12 cellular contexts compared by ENCODE assay signal in genomic region chr20:10185741-10186558, GRCh38. TPM values are rescaled to one million over a fixed set of nuclear protein-coding genes. Genes with fewer than 3 reads are reported as not detected.
DNase-seq lines count a peak whose midpoint lies in the region; TF ChIP-seq lines count a peak whose summit lies in the region.
"Had no signal": no experiment of that assay in that cellular context is flagged by ENCODE, and none has a peak within 500 bp of the region (broad histone marks: within the 10 kb centered on the region; RNA-seq: fewer than 3 reads in every experiment).

No MANE protein-coding gene starts in this region.

- no peaks in the 10 kb centered on the region for H3K4me1 Mint-ChIP-seq in H9

- TF ChIP-seq CTCF in stomach (IDR thresholded peaks at IDR 0.05), result no peak
- no peak for TF ChIP-seq CTCF in H9 (conservative IDR thresholded peaks at IDR 0.05)

- H3K79me1 ChIP-seq in H9 (ENCODE audit: insufficient read depth, low read depth, low read length, poor library complexity, severe bottlenecking), result no peaks in the 10 kb centered on the region

- no peak overlapping the region for H4K5ac ChIP-seq in H9 (ENCODE audit: insufficient read length, low read depth, low read length)

- 64 to 83% (median 72%) methylated on average over 3 of the region's 3 CpGs for WGBS in stomach, 5 donors
- WGBS in H9 (ENCODE audit: extremely low coverage, insufficient read length, low lambda C conversion rate), result no CpG with 5 or more reads among the region's 3 CpGs

- H4K91ac ChIP-seq in H9 (ENCODE audit: insufficient read length, low read depth, low read length), result no peak overlapping the region

- no peak for TF ChIP-seq EP300 in stomach (IDR thresholded peaks at IDR 0.05)

- no peak overlapping the region for H3K27ac Mint-ChIP-seq in H9
- H3K27ac Mint-ChIP-seq: activated T-helper 1 cell treated with anti-CD3 and anti-CD28 coated beads, Interleukin-12 subunit alpha, Interleukin-12 subunit beta, Interleukin-2, Interleukin-4 antibody, amounts not matched to agents 30 ng/mL and 10 ng/mL and 1 ng/mL, durations not matched to agents 14 hours and 24 hours and 36 hours had no signal

- H3K27ac ChIP-seq in stomach (peak overlapping the region; percentile 38 to 81 (median 67)), H9 (ENCODE audit: insufficient read length, low read depth, low read length) (no peak overlapping the region)

- peak; percentile 72 for DNase-seq in NCI-H1092 (lab: John Stamatoyannopoulos, UW)
- DNase-seq in NCI-H748 treated with DMSO at 0.1 percent for 48 hours (lab: John Stamatoyannopoulos, UW), result peak; percentile 98
- DNase-seq in fibroblast of peridontal ligament (ENCODE audit: extremely low read depth), result peak; percentile 59
- peak; percentile 72 for DNase-seq in stomach
- DNase-seq in H9, result no peak
- no peak for DNase-seq in GDM1 (lab: John Stamatoyannopoulos, UW)
- no peak for DNase-seq in NCI-H82 treated with DMSO at 0.1 percent for 48 hours (lab: John Stamatoyannopoulos, UW; ENCODE audit: unreplicated experiment)
- no peak for DNase-seq in NK-92 (lab: John Stamatoyannopoulos, UW; ENCODE audit: unreplicated experiment)
- DNase-seq: mesendoderm, SIG-M5 had no signal

- no peaks in the 10 kb centered on the region for H3K79me2 ChIP-seq in H9 (ENCODE audit: insufficient read depth, low read length)

- no peaks in the 10 kb centered on the region for H4K20me1 ChIP-seq in H9 (ENCODE audit: control insufficient read depth, insufficient read depth, insufficient read length)

- H2BK15ac ChIP-seq in H9 (ENCODE audit: low read depth, low read length), result no peak overlapping the region

- H3K23ac ChIP-seq in H9 (ENCODE audit: insufficient read length, low read depth, low read length), result no peak overlapping the region

- H3K18ac ChIP-seq in H9 (ENCODE audit: insufficient read length, low read depth, low read length), result no peak overlapping the region

- H2BK12ac ChIP-seq in H9 (ENCODE audit: insufficient read length, low read depth, low read length), result no peak overlapping the region

- H3K23me2 ChIP-seq in H9 (ENCODE audit: insufficient read length, low read depth, low read length, poor library complexity, severe bottlenecking), result no peaks in the 10 kb centered on the region

- no peak overlapping the region for H3K9ac ChIP-seq in H9 (ENCODE audit: extremely low read depth, insufficient read length, low read length)

- no peak overlapping the region for H4K8ac ChIP-seq in H9 (replicated peaks; ENCODE audit: insufficient read length, low read depth, low read length)

- no peak overlapping the region for H3K4me3 Mint-ChIP-seq in H9
- H3K4me3 Mint-ChIP-seq: activated T-helper 1 cell treated with anti-CD3 and anti-CD28 coated beads, Interleukin-12 subunit alpha, Interleukin-12 subunit beta, Interleukin-2, Interleukin-4 antibody, amounts not matched to agents 30 ng/mL and 10 ng/mL and 1 ng/mL, durations not matched to agents 14 hours and 24 hours and 36 hours had no signal

- H3K4ac ChIP-seq in H9 (ENCODE audit: low read depth, low read length), result no peak overlapping the region

- no peak overlapping the region for H2BK5ac ChIP-seq in H9 (ENCODE audit: insufficient read length, low read length)

- no peaks in the 10 kb centered on the region for H3K36me3 ChIP-seq in stomach

- H2BK120ac ChIP-seq in H9 (ENCODE audit: low read depth, low read length, poor library complexity, severe bottlenecking), result no peak overlapping the region

- H3T11ph ChIP-seq in H9 (ENCODE audit: low read length), result no peak overlapping the region

- TF ChIP-seq POLR2A in stomach (IDR thresholded peaks at IDR 0.05), result no peak

- no peak overlapping the region for H2BK20ac ChIP-seq in H9 (ENCODE audit: low read depth, low read length, poor library complexity, severe bottlenecking)

- no peak overlapping the region for H2AFZ ChIP-seq in H9 (ENCODE audit: low read length)

- H3K4me3 ChIP-seq in stomach, result no peak overlapping the region

- H3K9me3 ChIP-seq in stomach (peaks cover 6 to 15% (median 12%) of the 10 kb centered on the region in 4 donors), H9 (ENCODE audit: control insufficient read depth, low read depth, low read length) (no peaks in the 10 kb centered on the region)

- H3K27me3 Mint-ChIP-seq in H9 (ENCODE audit: low read depth), result no peaks in the 10 kb centered on the region

- H3K4me1 ChIP-seq in stomach (peaks cover 4 to 14% (median 8%) of the 10 kb centered on the region in 4 donors), H9 (ENCODE audit: insufficient read depth, low read length) (no peaks in the 10 kb centered on the region)

- intact Hi-C loops in stomach (cut with DNase I; ENCODE audit: low total_unique reads), result no loop called here

- no peak overlapping the region for H3K56ac ChIP-seq in H9 (ENCODE audit: insufficient read length, low read depth, low read length)

- no peak overlapping the region for H3K14ac ChIP-seq in H9 (ENCODE audit: insufficient read depth, low read length)

- H3K27me3 ChIP-seq in stomach, result no peaks in the 10 kb centered on the region
- H3K27me3 ChIP-seq in H9 (ENCODE audit: insufficient read depth, low read length), result no peaks in the 10 kb centered on the region

- no peak overlapping the region for H3K4me2 ChIP-seq in H9 (ENCODE audit: insufficient read depth, insufficient read length, low read length)

- H3K36me3 Mint-ChIP-seq in H9 (ENCODE audit: insufficient read depth in 1 of 3, low read depth in 3 of 3), result no peaks in the 10 kb centered on the region

- no peaks in the 10 kb centered on the region for H3K9me3 Mint-ChIP-seq in H9
- H3K9me3 Mint-ChIP-seq: activated T-helper 1 cell treated with anti-CD3 and anti-CD28 coated beads, Interleukin-12 subunit alpha, Interleukin-12 subunit beta, Interleukin-2, Interleukin-4 antibody, amounts not matched to agents 30 ng/mL and 10 ng/mL and 1 ng/mL, durations not matched to agents 14 hours and 24 hours and 36 hours had no signal

- H2AK5ac ChIP-seq in H9 (ENCODE audit: insufficient read length, low read length), result no peak overlapping the region

RNA-seq across cellular contexts. Expression of gene SNAP25, which starts 32.7 kb away (rescaled TPM):
- total RNA-seq in stomach, result 10 to 100 TPM in 1 of 5 donors, 1 to 10 TPM in 3, not detected in 1; 1.8 to 12.5 (median 7.5) TPM
- 1 to 10 TPM; 2.1 to 2.8 (median 2.4) TPM for polyA plus RNA-seq in stomach
- 0.13 and 0.35 TPM in 2 replicates for total RNA-seq in H9 (2021)
- total RNA-seq: pulmonary artery endothelial cell had no signal

Comparison
In these comparisons a context has a peak if more than half of its experiments do, and no peak if none do; other contexts are left out.
1. DNase-seq: peak in NCI-H1092 (single experiment), NCI-H748 treated with DMSO at 0.1 percent for 48 hours (single experiment), fibroblast of peridontal ligament (single experiment) and stomach (single experiment); none in H9 (single experiment), GDM1 (single experiment), NCI-H82 treated with DMSO at 0.1 percent for 48 hours (single experiment) and NK-92 (single experiment).